In the genomic region with DNA sequence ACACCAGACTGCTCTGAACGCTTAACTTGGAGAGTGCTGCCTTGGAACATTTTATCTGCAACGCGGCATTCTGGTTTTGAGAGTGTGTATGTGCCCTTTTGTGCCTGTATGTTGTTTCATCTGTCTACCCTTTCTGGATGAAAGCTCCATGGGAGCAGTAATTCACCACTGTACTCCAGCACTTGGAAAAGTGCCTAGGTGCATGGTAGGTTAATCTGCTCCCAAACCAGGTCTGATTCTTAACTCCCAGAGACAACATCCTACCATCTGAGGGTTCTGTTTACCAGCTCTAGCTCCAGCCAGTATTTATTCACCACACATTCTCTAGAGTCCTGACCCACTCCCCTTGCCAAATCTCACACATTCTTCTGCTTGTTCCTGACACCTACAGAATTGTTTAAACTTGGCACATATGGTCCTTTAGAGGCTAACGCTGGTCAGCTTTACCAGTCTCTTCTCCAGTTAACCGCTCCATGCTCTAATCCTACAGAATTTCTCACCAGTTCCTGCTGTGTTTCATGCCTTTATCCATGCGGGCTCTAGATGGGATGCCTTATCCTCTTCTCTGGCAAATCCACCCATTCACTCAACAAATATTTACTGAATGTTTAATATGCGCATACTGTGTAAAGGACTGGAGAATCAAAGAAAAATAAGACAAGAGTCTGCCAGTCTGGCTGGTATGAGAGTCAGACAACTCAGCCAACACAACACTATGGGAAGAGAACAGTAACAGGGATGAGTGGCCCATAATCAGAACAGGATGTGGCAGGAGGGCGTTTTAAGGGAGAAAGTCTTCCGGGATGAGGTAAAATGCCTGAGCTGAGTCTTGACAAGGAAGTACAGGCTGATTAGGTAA, we compare ENCODE assay signal across 10 cellular contexts. TPM values are rescaled to one million over a fixed set of nuclear protein-coding genes. Genes with fewer than 3 reads are reported as not detected.
A peak's percentile ranks its signal among the peaks of the same experiment; 100 is the strongest.
DNase-seq lines count a peak whose midpoint lies in the region; ATAC-seq and TF ChIP-seq lines count a peak whose summit lies in the region.
"Had no signal": no experiment of that assay in that cellular context is flagged by ENCODE, and none has a peak within 500 bp of the region (broad histone marks: within the 10 kb centered on the region; RNA-seq: fewer than 3 reads in every experiment).

No MANE protein-coding gene starts in this region.

- TF ChIP-seq POLR2A in heart left ventricle (IDR thresholded peaks at IDR 0.05): no peak

- peak; percentile 67 for ATAC-seq in WTC11
- ATAC-seq in heart left ventricle: peak; percentile 85 to 94 (median 88)
- ATAC-seq in HG03432 (IDR thresholded peaks at IDR 0.05; ENCODE audit: unreplicated experiment): no peak
- ATAC-seq: Panc1 had no signal

- peak overlapping the region; percentile 27 to 81 (median 62) for H3K27ac ChIP-seq in heart left ventricle

- intact Hi-C loops in heart left ventricle (cut with DNase I): loop anchor here in 1 of 10 donors (2.0 to 5.0 kb wide), 2 partner anchors 37 to 46 kb away; no protein-coding TSS in a partner anchor

- H3K9me3 ChIP-seq in heart left ventricle: no peaks in the 10 kb centered on the region

- WGBS in heart left ventricle, 4 donors: 48 to 57% (median 54%) methylated on average over 9 of the region's 9 CpGs

- no peak overlapping the region for H3K4me3 ChIP-seq in heart left ventricle

- no peaks in the 10 kb centered on the region for H3K27me3 Mint-ChIP-seq in activated naive CD4-positive, alpha-beta T cell treated with anti-CD3 and anti-CD28 coated beads, Interleukin-2, amount 50 U/mL, for 24 hours
- H3K27me3 Mint-ChIP-seq in WTC11 (ENCODE audit: low read depth): no peaks in the 10 kb centered on the region

- H3K9me3 Mint-ChIP-seq in activated naive CD4-positive, alpha-beta T cell treated with anti-CD3 and anti-CD28 coated beads, Interleukin-2, amount 50 U/mL, for 24 hours: peaks cover 3% of the 10 kb centered on the region
- no peaks in the 10 kb centered on the region for H3K9me3 Mint-ChIP-seq in WTC11

- no peaks in the 10 kb centered on the region for H3K27me3 ChIP-seq in heart left ventricle

- peaks cover 25% of the 10 kb centered on the region for H3K36me3 Mint-ChIP-seq in activated naive CD4-positive, alpha-beta T cell treated with anti-CD3 and anti-CD28 coated beads, Interleukin-2, amount 50 U/mL, for 24 hours
- peaks cover 3% of the 10 kb centered on the region; the same call in 1 of the 2 replicates for H3K36me3 Mint-ChIP-seq in WTC11

- no peak for TF ChIP-seq CTCF in WTC11 (IDR thresholded peaks at IDR 0.05)
- TF ChIP-seq CTCF in heart left ventricle (IDR thresholded peaks at IDR 0.05): no peak

- H3K4me1 ChIP-seq in heart left ventricle: peaks cover 0 to 74% (median 33%) of the 10 kb centered on the region in 12 donors

- POLR2A ChIA-PET in WTC11 (lab: Charles Lee): interaction anchor here (0.6 kb wide), 1 partner anchor 17 kb away, joined by 3 read pairs; no protein-coding TSS in a partner anchor

- no peak for DNase-seq in activated naive CD4-positive, alpha-beta T cell treated with anti-CD3 and anti-CD28 coated beads, Interleukin-2, amount 50 U/mL, for 16 hours
- DNase-seq in WTC11 (ENCODE audit: low spot score) (no peak), heart left ventricle (no peak), stromal cell of bone marrow (ENCODE audit: low read depth) (peak; percentile 20), mesenteric fat pad (ENCODE audit: low spot score) (no peak)
- DNase-seq in activated effector memory CD4-positive, alpha-beta T cell treated with anti-CD3 and anti-CD28 coated beads, Interleukin-2, amount 50 U/mL, for 16 hours: no peak
- DNase-seq: DMS79 had no signal

- no peak overlapping the region for H3K4me3 Mint-ChIP-seq in activated naive CD4-positive, alpha-beta T cell treated with anti-CD3 and anti-CD28 coated beads, Interleukin-2, amount 50 U/mL, for 24 hours
- H3K4me3 Mint-ChIP-seq in WTC11: no peak overlapping the region

- peaks cover 0 to 42% (median 4%) of the 10 kb centered on the region in 9 donors for H3K36me3 ChIP-seq in heart left ventricle

- peak overlapping the region; percentile 79 for H3K27ac Mint-ChIP-seq in activated naive CD4-positive, alpha-beta T cell treated with anti-CD3 and anti-CD28 coated beads, Interleukin-2, amount 50 U/mL, for 24 hours
- peak overlapping the region; percentile 85 for H3K27ac Mint-ChIP-seq in WTC11

- H3K4me1 Mint-ChIP-seq in activated naive CD4-positive, alpha-beta T cell treated with anti-CD3 and anti-CD28 coated beads, Interleukin-2, amount 50 U/mL, for 24 hours: peaks cover 39% of the 10 kb centered on the region
- peaks cover 29% of the 10 kb centered on the region for H3K4me1 Mint-ChIP-seq in WTC11

- CTCF ChIA-PET in WTC11 (lab: Charles Lee): interaction anchor here (0.5 kb wide), 1 partner anchor 194 kb away, joined by 3 read pairs; no protein-coding TSS in a partner anchor

TF ChIP-seq in WTC11, 78 proteins besides CTCF, POLR2A, EP300 and RAD21:
- TF ChIP-seq NR3C1 (CRISPR knock-in tag; conservative IDR thresholded peaks at IDR 0.05; ENCODE audit: low read depth): no peak
- TF ChIP-seq SMAD3 (CRISPR knock-in tag; IDR thresholded peaks at IDR 0.05; ENCODE audit: borderline replicate concordance): no peak
- TF ChIP-seq, protein P1, sequence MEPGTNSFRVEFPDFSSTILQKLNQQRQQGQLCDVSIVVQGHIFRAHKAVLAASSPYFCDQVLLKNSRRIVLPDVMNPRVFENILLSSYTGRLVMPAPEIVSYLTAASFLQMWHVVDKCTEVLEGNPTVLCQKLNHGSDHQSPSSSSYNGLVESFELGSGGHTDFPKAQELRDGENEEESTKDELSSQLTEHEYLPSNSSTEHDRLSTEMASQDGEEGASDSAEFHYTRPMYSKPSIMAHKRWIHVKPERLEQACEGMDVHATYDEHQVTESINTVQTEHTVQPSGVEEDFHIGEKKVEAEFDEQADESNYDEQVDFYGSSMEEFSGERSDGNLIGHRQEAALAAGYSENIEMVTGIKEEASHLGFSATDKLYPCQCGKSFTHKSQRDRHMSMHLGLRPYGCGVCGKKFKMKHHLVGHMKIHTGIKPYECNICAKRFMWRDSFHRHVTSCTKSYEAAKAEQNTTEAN (CRISPR knock-in tag; IDR thresholded peaks at IDR 0.05): no peak

RNA-seq across cellular contexts. Expression of a gene that starts 46.4 kb away (rescaled TPM):
- total RNA-seq in WTC11 (2021) (91.1 to 92.8 TPM (median 92.5 TPM) in 3 replicates), heart left ventricle (100 to 1,000 TPM in 2 of 9 donors, 10 to 100 TPM in 7; 58.7 to 130 (median 90.4) TPM), mesenteric fat pad (103 TPM)
- 100 to 1,000 TPM in 1 of 2 donors, 10 to 100 TPM in 1; 22.1 to 115 TPM for polyA plus RNA-seq in heart left ventricle
